8 cellular contexts compared by ENCODE assay signal in genomic region chr11:59616396-59616982, GRCh38. TPM values are rescaled to one million over a fixed set of nuclear protein-coding genes. Genes with fewer than 3 reads are reported as not detected.
DNase-seq lines count a peak whose midpoint lies in the region; ATAC-seq, FAIRE-seq and TF ChIP-seq lines count a peak whose summit lies in the region.

No MANE protein-coding gene starts in this region.

- DNase-seq in Right ventricle myocardium inferior (ENCODE audit: missing footprints): peak; percentile 96
- DNase-seq in left cardiac atrium: no peak
- DNase-seq in adrenal gland: peak in 1 of 7 donors; percentile 99
- DNase-seq in keratinocyte (ENCODE audit: low read depth, low spot score): no peak
- DNase-seq in suprapubic skin (ENCODE audit: low spot score in 2 of 2): peak in 1 of 2 donors; percentile 99
- DNase-seq in NCI-H446 treated with DMSO at 0.1 percent for 48 hours (lab: John Stamatoyannopoulos, UW): no peak
- DNase-seq in NCI-H2227 (lab: John Stamatoyannopoulos, UW; ENCODE audit: unreplicated experiment): no peak

- peak; percentile 74 for FAIRE-seq in keratinocyte (lab: Jason Lieb, UNC)

- TF ChIP-seq CTCF in adrenal gland (IDR thresholded peaks at IDR 0.05) (no peak), keratinocyte (optimal IDR thresholded peaks at IDR 0.05 in 1 of 3, IDR thresholded peaks at IDR 0.05 in 1 of 3, conservative IDR thresholded peaks at IDR 0.05 in 1 of 3; ENCODE audit: extremely low read depth in 1 of 3, insufficient read depth in 2 of 3, low read length in 3 of 3) (no peak), suprapubic skin (IDR thresholded peaks at IDR 0.05) (no peak)

- dilution Hi-C loops in keratinocyte (cut with MboI; ENCODE audit: extremely low pct_ligation_motif_present, low sequenced_read_pairs): no loop called here

- intact Hi-C loops in Right ventricle myocardium inferior (cut with DNase I): loop anchor here (1.0 to 5.0 kb wide), 3 partner anchors 53 to 79 kb away; partner anchors contain the start of gene PATL1
- intact Hi-C loops in left cardiac atrium (cut with DNase I): loop anchor here in 1 of 2 donors (10.0 kb wide), 1 partner anchor 48 kb away; the partner anchor contains the start of gene PATL1
- intact Hi-C loops in adrenal gland (cut with DNase I): loop anchor here in 1 of 2 donors (5.0 kb wide), 1 partner anchor 64 kb away; no protein-coding TSS in a partner anchor

- no peak for TF ChIP-seq EP300 in suprapubic skin (IDR thresholded peaks at IDR 0.05)

- peak overlapping the region in 2 of 4 donors; percentile 17 to 56 for H3K4me3 ChIP-seq in adrenal gland
- H3K4me3 ChIP-seq in keratinocyte (ENCODE audit: control insufficient read depth in 2 of 3, extremely low read depth in 1 of 3, insufficient read depth in 2 of 3, low read depth in 1 of 3, low read length in 3 of 3): peak overlapping the region; percentile 34 to 79 (median 71)
- peak overlapping the region; percentile 51 for H3K4me3 ChIP-seq in suprapubic skin

- peak overlapping the region; percentile 95 for H3K4me2 ChIP-seq in keratinocyte (ENCODE audit: control insufficient read depth, extremely low read depth, insufficient read depth, low read depth, low read length)

- peaks cover 2% of the 10 kb centered on the region for H4K20me1 ChIP-seq in keratinocyte (ENCODE audit: control insufficient read depth, extremely low read depth, insufficient read depth, low read length)

- 10 to 13% (median 12%) methylated on average over 18 of the region's 18 CpGs for WGBS in adrenal gland, 4 donors
- WGBS in suprapubic skin: 12% methylated on average over 18 of the region's 18 CpGs

- H3K4me1 ChIP-seq in adrenal gland (replicated peaks in 1 of 2) (peaks cover 15 to 38% of the 10 kb centered on the region in 2 donors), keratinocyte (ENCODE audit: control insufficient read depth, extremely low read depth, insufficient read depth, low read length) (peaks cover 35% of the 10 kb centered on the region), suprapubic skin (peaks cover 37% of the 10 kb centered on the region)

- H3K9me1 ChIP-seq in keratinocyte (ENCODE audit: control insufficient read depth, extremely low read depth, insufficient read depth, low read length): peaks cover 2% of the 10 kb centered on the region

- H3K27me3 ChIP-seq in adrenal gland (no peaks in the 10 kb centered on the region), keratinocyte (ENCODE audit: control insufficient read depth, extremely low read depth, insufficient read depth, low read length) (no peaks in the 10 kb centered on the region), suprapubic skin (no peaks in the 10 kb centered on the region)

- no peaks in the 10 kb centered on the region for H3K9me3 ChIP-seq in adrenal gland (replicated peaks in 1 of 3)
- H3K9me3 ChIP-seq in keratinocyte (ENCODE audit: control insufficient read depth, low read depth, low read length): no peaks in the 10 kb centered on the region
- H3K9me3 ChIP-seq in suprapubic skin: no peaks in the 10 kb centered on the region

- TF ChIP-seq POLR2A in adrenal gland (IDR thresholded peaks at IDR 0.05) (peak; percentile 13 to 68), suprapubic skin (IDR thresholded peaks at IDR 0.05) (peak in 1 of 2 donors; percentile 40)

- ATAC-seq in Right ventricle myocardium inferior (no peak), left cardiac atrium (no peak), HG03039 (IDR thresholded peaks at IDR 0.05; ENCODE audit: unreplicated experiment) (no peak)

- H2AFZ ChIP-seq in keratinocyte (ENCODE audit: control insufficient read depth, low read length): peak overlapping the region; percentile 89

- H3K9ac ChIP-seq in keratinocyte (ENCODE audit: control insufficient read depth, extremely low read depth, insufficient read depth, low read length): peak overlapping the region; percentile 77

- H3K27ac ChIP-seq in adrenal gland (peak overlapping the region; percentile 60 to 93 (median 70)), keratinocyte (ENCODE audit: control insufficient read depth, insufficient read depth, low read length) (peak overlapping the region; percentile 75), suprapubic skin (peak overlapping the region; percentile 89)

- peaks cover 37% of the 10 kb centered on the region for H3K79me2 ChIP-seq in keratinocyte (ENCODE audit: control insufficient read depth, insufficient read depth, low read length)

- H3K36me3 ChIP-seq in adrenal gland (replicated peaks in 1 of 2) (no peaks in the 10 kb centered on the region), keratinocyte (ENCODE audit: control insufficient read depth in 2 of 2, extremely low read depth in 1 of 2, insufficient read depth in 2 of 2, low read length in 2 of 2) (peaks cover 1 to 3% of the 10 kb centered on the region in 2 experiments), suprapubic skin (no peaks in the 10 kb centered on the region)

RNA-seq across cellular contexts. Expression of gene OSBP, which starts 0.9 kb away (rescaled TPM):
- total RNA-seq in Right ventricle myocardium inferior (38.5 TPM), left cardiac atrium (10 to 100 TPM; 31.7 to 37.8 TPM), adrenal gland (100 to 1,000 TPM in 1 of 8 donors, 10 to 100 TPM in 7; 44.0 to 117 (median 88.6) TPM), suprapubic skin (10 to 100 TPM; 37.2 to 71.5 (median 49.6) TPM)
- polyA plus RNA-seq in adrenal gland (100 to 1,000 TPM in 1 of 3 donors, 10 to 100 TPM in 2; 15.3 to 120 (median 18.5) TPM), keratinocyte (22.8 to 34.6 TPM (median 31.9 TPM) in 3 replicates)
- polyA plus RNA-seq in keratinocyte (2011; ENCODE audit: low read depth): 57.7 TPM
- 24.7 and 38.4 TPM in 2 replicates for polyA plus RNA-seq in keratinocyte (2011; cell fraction: cytosol; rRNA removed)
- 55.2 and 58.5 TPM in 2 replicates for polyA plus RNA-seq in keratinocyte (2011; cell fraction: nucleus; rRNA removed)
- polyA plus RNA-seq in keratinocyte (2012; ENCODE audit: low replicate concordance): 27.6 and 29.5 TPM in 2 replicates
- 23.9 to 42.5 TPM (median 33.0 TPM) in 3 replicates for polyA minus RNA-seq in keratinocyte
- 19.0 TPM for polyA minus RNA-seq in keratinocyte (2011; cell fraction: cytosol; rRNA and poly(A)+ RNA removed)
- 30.9 and 52.7 TPM in 2 replicates for polyA minus RNA-seq in keratinocyte (2011; cell fraction: nucleus; rRNA and poly(A)+ RNA removed)

RNA-seq across cellular contexts. Expression of gene PATL1, which starts 52.3 kb away (rescaled TPM):
- total RNA-seq in Right ventricle myocardium inferior: 22.3 TPM
- 10 to 100 TPM; 21.6 to 28.2 TPM for total RNA-seq in left cardiac atrium
- total RNA-seq in adrenal gland: 10 to 100 TPM; 15.8 to 41.7 (median 24.2) TPM
- 10 to 100 TPM; 10.3 to 55.9 (median 11.3) TPM for polyA plus RNA-seq in adrenal gland
- polyA plus RNA-seq in keratinocyte: 20.5 to 51.3 TPM (median 31.1 TPM) in 3 replicates
- 12.5 TPM for polyA plus RNA-seq in keratinocyte (2011; ENCODE audit: low read depth)
- 31.1 and 49.5 TPM in 2 replicates for polyA plus RNA-seq in keratinocyte (2011; cell fraction: cytosol; rRNA removed)
- polyA plus RNA-seq in keratinocyte (2011; cell fraction: nucleus; rRNA removed): 42.6 and 47.4 TPM in 2 replicates
- 18.7 and 28.3 TPM in 2 replicates for polyA plus RNA-seq in keratinocyte (2012; ENCODE audit: low replicate concordance)
- 14.7 to 28.9 TPM (median 28.6 TPM) in 3 replicates for polyA minus RNA-seq in keratinocyte
- 7.7 TPM for polyA minus RNA-seq in keratinocyte (2011; cell fraction: cytosol; rRNA and poly(A)+ RNA removed)
- 9.0 and 15.4 TPM in 2 replicates for polyA minus RNA-seq in keratinocyte (2011; cell fraction: nucleus; rRNA and poly(A)+ RNA removed)
- 10 to 100 TPM; 14.3 to 23.2 (median 19.2) TPM for total RNA-seq in suprapubic skin
